1 cellular context compared by ENCODE assay signal in genomic region chr3:23203651-23204111, GRCh38.
TF ChIP-seq lines count a peak whose summit lies in the region.

No MANE protein-coding gene starts in this region.

TF ChIP-seq in HEK293, 187 proteins besides CTCF, POLR2A, EP300 and RAD21 (continued from another document):
- TF ChIP-seq, protein P1, sequence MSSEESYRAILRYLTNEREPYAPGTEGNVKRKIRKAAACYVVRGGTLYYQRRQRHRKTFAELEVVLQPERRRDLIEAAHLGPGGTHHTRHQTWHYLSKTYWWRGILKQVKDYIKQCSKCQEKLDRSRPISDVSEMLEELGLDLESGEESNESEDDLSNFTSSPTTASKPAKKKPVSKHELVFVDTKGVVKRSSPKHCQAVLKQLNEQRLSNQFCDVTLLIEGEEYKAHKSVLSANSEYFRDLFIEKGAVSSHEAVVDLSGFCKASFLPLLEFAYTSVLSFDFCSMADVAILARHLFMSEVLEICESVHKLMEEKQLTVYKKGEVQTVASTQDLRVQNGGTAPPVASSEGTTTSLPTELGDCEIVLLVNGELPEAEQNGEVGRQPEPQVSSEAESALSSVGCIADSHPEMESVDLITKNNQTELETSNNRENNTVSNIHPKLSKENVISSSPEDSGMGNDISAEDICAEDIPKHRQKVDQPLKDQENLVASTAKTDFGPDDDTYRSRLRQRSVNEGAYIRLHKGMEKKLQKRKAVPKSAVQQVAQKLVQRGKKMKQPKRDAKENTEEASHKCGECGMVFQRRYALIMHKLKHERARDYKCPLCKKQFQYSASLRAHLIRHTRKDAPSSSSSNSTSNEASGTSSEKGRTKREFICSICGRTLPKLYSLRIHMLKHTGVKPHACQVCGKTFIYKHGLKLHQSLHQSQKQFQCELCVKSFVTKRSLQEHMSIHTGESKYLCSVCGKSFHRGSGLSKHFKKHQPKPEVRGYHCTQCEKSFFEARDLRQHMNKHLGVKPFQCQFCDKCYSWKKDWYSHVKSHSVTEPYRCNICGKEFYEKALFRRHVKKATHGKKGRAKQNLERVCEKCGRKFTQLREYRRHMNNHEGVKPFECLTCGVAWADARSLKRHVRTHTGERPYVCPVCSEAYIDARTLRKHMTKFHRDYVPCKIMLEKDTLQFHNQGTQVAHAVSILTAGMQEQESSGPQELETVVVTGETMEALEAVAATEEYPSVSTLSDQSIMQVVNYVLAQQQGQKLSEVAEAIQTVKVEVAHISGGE (tag by site-specific recombination; conservative IDR thresholded peaks at IDR 0.05; ENCODE audit: low read depth), result peak; percentile 23; the same call in 1 of the 2 replicates
- TF ChIP-seq KLF16 (tag by site-specific recombination; IDR thresholded peaks at IDR 0.05), result peak; percentile 5; the same call in 1 of the 2 replicates
- no peak; the same call in 1 of the 2 replicates for TF ChIP-seq GLIS2 (tag by site-specific recombination; IDR thresholded peaks at IDR 0.05)
- TF ChIP-seq, protein P2, sequence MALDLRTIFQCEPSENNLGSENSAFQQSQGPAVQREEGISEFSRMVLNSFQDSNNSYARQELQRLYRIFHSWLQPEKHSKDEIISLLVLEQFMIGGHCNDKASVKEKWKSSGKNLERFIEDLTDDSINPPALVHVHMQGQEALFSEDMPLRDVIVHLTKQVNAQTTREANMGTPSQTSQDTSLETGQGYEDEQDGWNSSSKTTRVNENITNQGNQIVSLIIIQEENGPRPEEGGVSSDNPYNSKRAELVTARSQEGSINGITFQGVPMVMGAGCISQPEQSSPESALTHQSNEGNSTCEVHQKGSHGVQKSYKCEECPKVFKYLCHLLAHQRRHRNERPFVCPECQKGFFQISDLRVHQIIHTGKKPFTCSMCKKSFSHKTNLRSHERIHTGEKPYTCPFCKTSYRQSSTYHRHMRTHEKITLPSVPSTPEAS (tag by site-specific recombination; IDR thresholded peaks at IDR 0.05), result 0 out of 2 replicates have a peak, but pooled peaks have one; percentile 9
- TF ChIP-seq ZNF335 (tag by site-specific recombination; conservative IDR thresholded peaks at IDR 0.05), result peak; percentile 58
- TF ChIP-seq ZBTB49 (tag by site-specific recombination; IDR thresholded peaks at IDR 0.05; ENCODE audit: low read depth), result no peak
- TF ChIP-seq, protein P3, sequence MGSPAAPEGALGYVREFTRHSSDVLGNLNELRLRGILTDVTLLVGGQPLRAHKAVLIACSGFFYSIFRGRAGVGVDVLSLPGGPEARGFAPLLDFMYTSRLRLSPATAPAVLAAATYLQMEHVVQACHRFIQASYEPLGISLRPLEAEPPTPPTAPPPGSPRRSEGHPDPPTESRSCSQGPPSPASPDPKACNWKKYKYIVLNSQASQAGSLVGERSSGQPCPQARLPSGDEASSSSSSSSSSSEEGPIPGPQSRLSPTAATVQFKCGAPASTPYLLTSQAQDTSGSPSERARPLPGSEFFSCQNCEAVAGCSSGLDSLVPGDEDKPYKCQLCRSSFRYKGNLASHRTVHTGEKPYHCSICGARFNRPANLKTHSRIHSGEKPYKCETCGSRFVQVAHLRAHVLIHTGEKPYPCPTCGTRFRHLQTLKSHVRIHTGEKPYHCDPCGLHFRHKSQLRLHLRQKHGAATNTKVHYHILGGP (tag by site-specific recombination; IDR thresholded peaks at IDR 0.05), result no peak
